In the genomic region with DNA sequence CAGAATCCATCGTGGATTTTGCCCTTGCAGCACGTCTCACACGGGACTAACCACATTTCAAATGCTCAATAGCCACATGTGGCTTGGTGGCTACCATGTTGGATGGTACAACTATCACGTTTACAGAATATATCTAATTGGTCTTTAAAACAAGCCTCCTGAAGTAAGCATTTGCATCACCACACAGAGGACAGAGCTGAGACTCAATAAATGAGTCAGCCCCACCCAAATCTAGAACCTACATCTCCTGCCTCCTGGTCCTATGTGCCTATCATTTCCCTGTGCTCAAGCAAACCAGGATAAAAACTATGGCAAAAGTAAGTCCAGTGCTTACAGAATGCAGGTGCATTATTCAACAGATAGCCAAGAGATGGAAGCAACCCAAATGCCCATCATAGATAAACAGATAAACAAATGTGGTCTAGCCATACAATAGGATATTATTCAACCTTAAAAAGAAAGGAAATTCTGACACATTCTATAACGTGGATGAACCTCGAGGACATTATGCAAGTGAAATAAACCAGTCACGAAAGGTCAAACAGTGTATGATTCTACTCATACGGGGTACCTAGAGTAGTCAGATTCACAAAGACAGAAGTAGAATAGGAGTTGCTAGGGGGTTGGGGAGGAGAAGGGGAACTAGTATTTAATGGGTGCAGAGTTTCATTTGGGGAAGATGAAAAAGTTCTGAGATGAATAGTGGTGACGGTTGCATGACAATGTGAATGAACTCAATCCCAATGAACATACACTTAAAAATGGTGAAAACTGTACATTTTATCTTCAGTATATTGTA, we compare ENCODE assay signal across 18 cellular contexts. TPM values are rescaled to one million over a fixed set of nuclear protein-coding genes. Genes with fewer than 3 reads are reported as not detected.
DNase-seq lines count a peak whose midpoint lies in the region; ATAC-seq and TF ChIP-seq lines count a peak whose summit lies in the region.
"Had no signal": no experiment of that assay in that cellular context is flagged by ENCODE, and none has a peak within 500 bp of the region (broad histone marks: within the 10 kb centered on the region; RNA-seq: fewer than 3 reads in every experiment).

No MANE protein-coding gene starts in this region.

- peaks cover 19% of the 10 kb centered on the region for H3K27me3 Mint-ChIP-seq in glutamatergic neuron (ENCODE audit: unreplicated experiment)

- no peak overlapping the region for H3K4me2 ChIP-seq in osteoblast (ENCODE audit: insufficient read depth, low read length)

- no peaks in the 10 kb centered on the region for H3K4me1 ChIP-seq in osteoblast (ENCODE audit: insufficient read depth, low read length)
- peaks cover 0 to 11% (median 5%) of the 10 kb centered on the region in 4 donors for H3K4me1 ChIP-seq in stomach
- H3K4me1 ChIP-seq: thyroid gland had no signal

- no peak for TF ChIP-seq EP300 in stomach (IDR thresholded peaks at IDR 0.05)

- H3K27ac ChIP-seq in osteoblast (ENCODE audit: low read depth, low read length) = no peak overlapping the region
- H3K27ac ChIP-seq in stomach = no peak overlapping the region
- H3K27ac ChIP-seq: thyroid gland, WERI-Rb-1 had no signal

- WGBS in stomach, 5 donors = 85 to 89% (median 88%) methylated on average over 9 of the region's 9 CpGs

- peaks cover 60% of the 10 kb centered on the region for H3K4me1 Mint-ChIP-seq in glutamatergic neuron (ENCODE audit: low read depth, unreplicated experiment)

- ATAC-seq in GM18502 (IDR thresholded peaks at IDR 0.05; ENCODE audit: poor library complexity, unreplicated experiment) (peak; percentile 87), GM21390 (IDR thresholded peaks at IDR 0.05; ENCODE audit: unreplicated experiment) (peak; percentile 81), HG03342 (IDR thresholded peaks at IDR 0.05; ENCODE audit: unreplicated experiment) (peak; percentile 64), GM21528 (IDR thresholded peaks at IDR 0.05; ENCODE audit: low FRiP score, unreplicated experiment) (no peak)

- H4K20me1 ChIP-seq in osteoblast (ENCODE audit: insufficient read depth, low read length) = no peaks in the 10 kb centered on the region

- H3K36me3 Mint-ChIP-seq in glutamatergic neuron (ENCODE audit: unreplicated experiment) = no peaks in the 10 kb centered on the region
- H3K36me3 Mint-ChIP-seq: IgD-negative memory B cell had no signal

- H3K9me3 Mint-ChIP-seq in glutamatergic neuron (ENCODE audit: unreplicated experiment) = peaks cover 15% of the 10 kb centered on the region
- H3K9me3 Mint-ChIP-seq: activated T-helper 2 cell treated with anti-CD3 and anti-CD28 coated beads, Interferon-gamma antibody, Interleukin-2, Interleukin-4, amounts not matched to agents 10 μg/mL and 5 μg/mL and 100 μg/mL, durations not matched to agents 14 hours and 24 hours and 36 hours; IgD-negative memory B cell; mesothelial cell of epicardium had no signal

- H3K27me3 ChIP-seq in osteoblast (ENCODE audit: insufficient read depth, low read length) = peaks cover 3% of the 10 kb centered on the region
- H3K27me3 ChIP-seq in stomach = no peaks in the 10 kb centered on the region
- H3K27me3 ChIP-seq: adrenal gland, thyroid gland had no signal

- H3K27ac Mint-ChIP-seq in glutamatergic neuron (ENCODE audit: unreplicated experiment) = peak overlapping the region; percentile 67
- H3K27ac Mint-ChIP-seq: activated T-helper 2 cell treated with anti-CD3 and anti-CD28 coated beads, Interferon-gamma antibody, Interleukin-2, Interleukin-4, amounts not matched to agents 10 μg/mL and 5 μg/mL and 100 μg/mL, durations not matched to agents 14 hours and 24 hours and 36 hours; IgD-negative memory B cell had no signal

- H3K4me3 Mint-ChIP-seq in glutamatergic neuron (ENCODE audit: unreplicated experiment) = no peak overlapping the region
- H3K4me3 Mint-ChIP-seq: IgD-negative memory B cell, mesothelial cell of epicardium had no signal

- H2AFZ ChIP-seq in osteoblast (ENCODE audit: low read length) = no peak overlapping the region

- H3K79me2 ChIP-seq in osteoblast (ENCODE audit: insufficient read depth, low read length) = no peaks in the 10 kb centered on the region

- H3K4me3 ChIP-seq in osteoblast (ENCODE audit: insufficient read depth, low read length) = no peak overlapping the region
- H3K4me3 ChIP-seq in stomach = no peak overlapping the region
- H3K4me3 ChIP-seq: adrenal gland, thyroid gland had no signal

- no peak for DNase-seq in glutamatergic neuron
- no peak for DNase-seq in medulla oblongata (ENCODE audit: extremely low spot score)
- no peak for DNase-seq in osteoblast (ENCODE audit: insufficient read length, low spot score, missing footprints)
- no peak for DNase-seq in stomach
- DNase-seq: adrenal gland; effector memory CD4-positive, alpha-beta T cell; GOT3; kidney glomerular epithelial cell; NCI-H1092; thyroid gland; WERI-Rb-1 had no signal

- no peak for TF ChIP-seq POLR2A in stomach (IDR thresholded peaks at IDR 0.05)

- intact Hi-C loops in stomach (cut with DNase I; ENCODE audit: low total_unique reads) = no loop called here

- H3K9me3 ChIP-seq in osteoblast (ENCODE audit: low read depth, low read length) = no peaks in the 10 kb centered on the region
- no peaks in the 10 kb centered on the region for H3K9me3 ChIP-seq in stomach
- H3K9me3 ChIP-seq: adrenal gland, thyroid gland had no signal

- H3K36me3 ChIP-seq in osteoblast (ENCODE audit: insufficient read depth, low read length) (no peaks in the 10 kb centered on the region), stomach (no peaks in the 10 kb centered on the region)
- H3K36me3 ChIP-seq: adrenal gland, thyroid gland, WERI-Rb-1 had no signal

- TF ChIP-seq CTCF in glutamatergic neuron (IDR thresholded peaks at IDR 0.05; ENCODE audit: partially characterized antibody, unreplicated experiment) = no peak
- TF ChIP-seq CTCF in osteoblast (IDR thresholded peaks at IDR 0.05; ENCODE audit: extremely low read depth, low read depth, low read length) = no peak
- no peak for TF ChIP-seq CTCF in stomach (IDR thresholded peaks at IDR 0.05)

RNA-seq across cellular contexts. Expression of gene SRGAP3, which starts 43.9 kb away (rescaled TPM):
- total RNA-seq in glutamatergic neuron (ENCODE audit: unreplicated experiment) (197 TPM), osteoblast (2.5 and 4.7 TPM in 2 replicates), stomach (10 to 100 TPM in 3 of 5 donors, 1 to 10 TPM in 2; 4.1 to 31.7 (median 14.1) TPM)
- 1 to 10 TPM in 1 of 3 donors, under 1 TPM in 2; 0.31 to 2.6 (median 0.46) TPM for polyA plus RNA-seq in stomach
